ENCODE assay signal across 1 cellular context in genomic region chr12:51863921-51864700, GRCh38.
A peak's percentile ranks its signal among the peaks of the same experiment; 100 is the strongest.
TF ChIP-seq lines count a peak whose summit lies in the region.

No MANE protein-coding gene starts in this region.

TF ChIP-seq in H1, 55 proteins besides CTCF, POLR2A, EP300 and RAD21:
- TF ChIP-seq RFX5 (IDR thresholded peaks at IDR 0.05; ENCODE audit: borderline replicate concordance, low read depth, low read length) = no peak
- no peak for TF ChIP-seq HDAC2 (IDR thresholded peaks at IDR 0.05; ENCODE audit: borderline replicate concordance in 1 of 2, low read depth in 2 of 2, low read length in 2 of 2)
- peak; percentile 63 for TF ChIP-seq KDM4A (IDR thresholded peaks at IDR 0.05; ENCODE audit: low read depth, low read length, severe bottlenecking)
- no peak for TF ChIP-seq CBX8 (IDR thresholded peaks at IDR 0.05; ENCODE audit: borderline replicate concordance, low read depth, low read length)
- TF ChIP-seq SP4 (IDR thresholded peaks at IDR 0.05; ENCODE audit: low read length) = no peak
- TF ChIP-seq FOSL1 (IDR thresholded peaks at IDR 0.05; ENCODE audit: insufficient read depth, low read depth, low read length) = no peak
- no peak for TF ChIP-seq SIRT6 (IDR thresholded peaks at IDR 0.05; ENCODE audit: low read length)
- TF ChIP-seq SP2 (IDR thresholded peaks at IDR 0.05; ENCODE audit: low read length) = no peak
- no peak for TF ChIP-seq RXRA (IDR thresholded peaks at IDR 0.05; ENCODE audit: insufficient read depth, low read depth, low read length)
- TF ChIP-seq EZH2 (IDR thresholded peaks at IDR 0.05; ENCODE audit: low read depth, low read length, severe bottlenecking) = no peak
- no peak for TF ChIP-seq TCF12 (IDR thresholded peaks at IDR 0.05; ENCODE audit: low read depth, low read length)
- peak; percentile 9; the same call in 1 of the 2 replicates for TF ChIP-seq E2F6 (IDR thresholded peaks at IDR 0.05)
- peak; percentile 68 for TF ChIP-seq YY1 (IDR thresholded peaks at IDR 0.05; ENCODE audit: low read depth, low read length)
- TF ChIP-seq NANOG (IDR thresholded peaks at IDR 0.05; ENCODE audit: insufficient read depth, low read depth, low read length, poor library complexity, severe bottlenecking) = no peak
- no peak for TF ChIP-seq RNF2 (IDR thresholded peaks at IDR 0.05; ENCODE audit: borderline replicate concordance, low read depth, low read length, missing control alignments, poor library complexity, severe bottlenecking)
- no peak for TF ChIP-seq CHD7 (IDR thresholded peaks at IDR 0.05; ENCODE audit: insufficient replicate concordance, low read length)
- TF ChIP-seq GTF2F1 (IDR thresholded peaks at IDR 0.05; ENCODE audit: borderline replicate concordance, low read depth, low read length) = no peak
- no peak for TF ChIP-seq BRCA1 (IDR thresholded peaks at IDR 0.05; ENCODE audit: low read depth, low read length)
- TF ChIP-seq CTBP2 (IDR thresholded peaks at IDR 0.05; ENCODE audit: borderline replicate concordance, insufficient read depth, insufficient read length, low read length) = no peak
- no peak for TF ChIP-seq CHD1 (IDR thresholded peaks at IDR 0.05; ENCODE audit: low read depth, low read length)
- TF ChIP-seq SUZ12 (IDR thresholded peaks at IDR 0.05; ENCODE audit: low read length) = no peak
- no peak; the same call in 1 of the 2 replicates for TF ChIP-seq RBBP5 (IDR thresholded peaks at IDR 0.05; ENCODE audit: borderline replicate concordance, low read depth, low read length)
- TF ChIP-seq POU5F1 (IDR thresholded peaks at IDR 0.05; ENCODE audit: low read depth, low read length) = no peak
- TF ChIP-seq CBX5 (IDR thresholded peaks at IDR 0.05; ENCODE audit: low read depth, low read length) = no peak
- no peak for TF ChIP-seq BCL11A (IDR thresholded peaks at IDR 0.05; ENCODE audit: low read depth in 2 of 2, low read length in 2 of 2)
- peak; percentile 82 for TF ChIP-seq PHF8 (conservative IDR thresholded peaks at IDR 0.05; ENCODE audit: low read depth, low read length)
- TF ChIP-seq TEAD4 (IDR thresholded peaks at IDR 0.05; ENCODE audit: low read depth, low read length) = peak; percentile 52
- no peak for TF ChIP-seq TAF7 (optimal IDR thresholded peaks at IDR 0.05; ENCODE audit: borderline replicate concordance, low read depth, low read length)
- TF ChIP-seq SP1 (IDR thresholded peaks at IDR 0.05; ENCODE audit: low read depth, low read length) = no peak; the same call in 1 of the 2 replicates
- no peak; the same call in 1 of the 2 replicates for TF ChIP-seq MAFK (IDR thresholded peaks at IDR 0.05; ENCODE audit: low read depth, low read length)
- peak; percentile 52 for TF ChIP-seq POLR2AphosphoS5 (IDR thresholded peaks at IDR 0.05; ENCODE audit: low read depth, low read length)
- TF ChIP-seq SAP30 (IDR thresholded peaks at IDR 0.05; ENCODE audit: insufficient read depth, insufficient replicate concordance, low read length) = no peak
- TF ChIP-seq GABPA (IDR thresholded peaks at IDR 0.05; ENCODE audit: borderline replicate concordance, insufficient read depth, low read length) = no peak
- no peak for TF ChIP-seq EGR1 (IDR thresholded peaks at IDR 0.05; ENCODE audit: borderline replicate concordance, low read depth, low read length)
- TF ChIP-seq CREB1 (IDR thresholded peaks at IDR 0.05) = no peak
- TF ChIP-seq KDM1A (IDR thresholded peaks at IDR 0.05; ENCODE audit: borderline replicate concordance, low read length) = 0 out of 2 replicates have a peak, but pooled peaks have one; percentile 34
- TF ChIP-seq JUN (IDR thresholded peaks at IDR 0.05; ENCODE audit: low read depth, low read length) = no peak
- no peak for TF ChIP-seq BACH1 (IDR thresholded peaks at IDR 0.05; ENCODE audit: low read length)
- peak; percentile 53; the same call in 1 of the 2 replicates for TF ChIP-seq TAF1 (IDR thresholded peaks at IDR 0.05; ENCODE audit: low read depth, low read length)
- TF ChIP-seq SIN3A (conservative IDR thresholded peaks at IDR 0.05 in 1 of 2, IDR thresholded peaks at IDR 0.05 in 1 of 2; ENCODE audit: low read depth in 1 of 2, low read length in 2 of 2) = no peak; a peak in 1 of 4 replicates
- TF ChIP-seq ZNF274 (IDR thresholded peaks at IDR 0.05; ENCODE audit: borderline replicate concordance, extremely low read depth, low read length) = no peak
- TF ChIP-seq MAX (IDR thresholded peaks at IDR 0.05) = no peak; the same call in none of the 2 replicates
- no peak for TF ChIP-seq CHD2 (IDR thresholded peaks at IDR 0.05; ENCODE audit: low read length)
- no peak for TF ChIP-seq NRF1 (IDR thresholded peaks at IDR 0.05; ENCODE audit: low read depth, low read length)
- TF ChIP-seq JUND (IDR thresholded peaks at IDR 0.05; ENCODE audit: low read length) = no peak
- peak; percentile 62 for TF ChIP-seq ASH2L (IDR thresholded peaks at IDR 0.05; ENCODE audit: low read length)
